Comparison of ENCODE assay signal across 1 cellular context in genomic region chr17:32341141-32341856, GRCh38.
TF ChIP-seq lines count a peak whose summit lies in the region.

No MANE protein-coding gene starts in this region.

TF ChIP-seq in endothelial cell of umbilical vein, 7 proteins besides CTCF, POLR2A, EP300 and RAD21 (continued from another document):
- TF ChIP-seq MAX (IDR thresholded peaks at IDR 0.05; ENCODE audit: insufficient read depth, insufficient read length) (no peak), GATA2 (IDR thresholded peaks at IDR 0.05; ENCODE audit: insufficient read depth, insufficient read length, low read depth, low read length) (no peak), JUN (IDR thresholded peaks at IDR 0.05; ENCODE audit: borderline replicate concordance, insufficient read depth, insufficient read length, low read depth) (no peak), EZH2 (IDR thresholded peaks at IDR 0.05; ENCODE audit: borderline replicate concordance, low read depth, low read length, severe bottlenecking) (no peak), MYC (IDR thresholded peaks at IDR 0.05; ENCODE audit: low read depth, low read length) (no peak)
